ENCODE assay signal across 27 cellular contexts in genomic region chr6:19713984-19714383, GRCh38.
"Had no signal": no experiment of that assay in that cellular context is flagged by ENCODE, and none has a peak within 500 bp of the region (broad histone marks: within the 10 kb centered on the region; RNA-seq: fewer than 3 reads in every experiment).

No MANE protein-coding gene starts in this region.

- H3K9me3 Mint-ChIP-seq: activated B cell treated with CpG ODN at 0.5 μM for 24 hours; natural killer cell; stimulated activated effector memory CD8-positive, alpha-beta T cell treated with anti-CD3 and anti-CD28 coated beads, Interleukin-12 subunit alpha, Interleukin-12 subunit beta, amount 100 ng/mL, for 72 hours; stimulated activated naive CD8-positive, alpha-beta T cell treated with anti-CD3 and anti-CD28 coated beads, Interleukin-15, Interleukin-2, amounts not matched to agents 100 ng/mL and 50 ng/mL, for 24 hours; type B pancreatic cell had no signal

- DNase-seq: activated B cell treated with CpG ODN at 0.5 μM for 24 hours; activated CD8-positive, alpha-beta memory T cell treated with anti-CD3 and anti-CD28 coated beads, Interleukin-2, amount 10 ng/mL, durations not matched to agents 7 days and 5 days; activated CD8-positive, alpha-beta T cell treated with anti-CD3 and anti-CD28 coated beads, Interleukin-2, amount 10 ng/mL, durations not matched to agents 7 days and 5 days; activated naive CD4-positive, alpha-beta T cell; activated T-cell treated with anti-CD3 and anti-CD28 coated beads, Interleukin-2, amount 50 U/mL, for 48 hours; cerebellar nuclear complex; colonic mucosa; effector CD8-positive, alpha-beta T cell; gastrocnemius medialis; glutamatergic neuron; islet precursor cell; left ventricle myocardium inferior; natural killer cell; ovary; sigmoid colon; small intestine; stimulated activated CD4-positive, alpha-beta T cell treated with anti-CD3 and anti-CD28 coated beads, Interleukin-4, amount 100 ng/mL, for 24 hours; uterus had no signal

- H3K4me1 Mint-ChIP-seq: activated B cell treated with CpG ODN at 0.5 μM for 24 hours; activated CD8-positive, alpha-beta memory T cell treated with anti-CD3 and anti-CD28 coated beads, Interleukin-2, amount 10 ng/mL, durations not matched to agents 7 days and 5 days; natural killer cell; stimulated activated effector memory CD8-positive, alpha-beta T cell treated with anti-CD3 and anti-CD28 coated beads, Interleukin-12 subunit alpha, Interleukin-12 subunit beta, amount 100 ng/mL, for 72 hours had no signal

- H3K36me3 ChIP-seq: cardiac muscle cell, colonic mucosa, gastrocnemius medialis, left ventricle myocardium inferior, neutrophil, ovary, sigmoid colon, thoracic aorta, uterus had no signal

- H3K4me3 Mint-ChIP-seq: activated B cell treated with CpG ODN at 0.5 μM for 24 hours; activated CD8-positive, alpha-beta memory T cell treated with anti-CD3 and anti-CD28 coated beads, Interleukin-2, amount 10 ng/mL, durations not matched to agents 7 days and 5 days; activated CD8-positive, alpha-beta T cell treated with anti-CD3 and anti-CD28 coated beads, Interleukin-2, amount 10 ng/mL, durations not matched to agents 7 days and 5 days; natural killer cell; stimulated activated effector memory CD8-positive, alpha-beta T cell treated with anti-CD3 and anti-CD28 coated beads, Interleukin-12 subunit alpha, Interleukin-12 subunit beta, amount 100 ng/mL, for 72 hours; stimulated activated naive CD8-positive, alpha-beta T cell treated with anti-CD3 and anti-CD28 coated beads, Interleukin-15, Interleukin-2, amounts not matched to agents 100 ng/mL and 50 ng/mL, for 24 hours; type B pancreatic cell had no signal

- H3K36me3 Mint-ChIP-seq: activated CD8-positive, alpha-beta memory T cell treated with anti-CD3 and anti-CD28 coated beads, Interleukin-2, amount 10 ng/mL, durations not matched to agents 7 days and 5 days; activated naive CD4-positive, alpha-beta T cell treated with anti-CD3 and anti-CD28 coated beads, Interleukin-2, amount 50 U/mL, for 72 hours; natural killer cell; stimulated activated effector memory CD8-positive, alpha-beta T cell treated with anti-CD3 and anti-CD28 coated beads, Interleukin-12 subunit alpha, Interleukin-12 subunit beta, amount 100 ng/mL, for 72 hours; type B pancreatic cell had no signal

- H3K27ac Mint-ChIP-seq: activated B cell treated with CpG ODN at 0.5 μM for 24 hours; activated CD8-positive, alpha-beta memory T cell treated with anti-CD3 and anti-CD28 coated beads, Interleukin-2, amount 10 ng/mL, durations not matched to agents 7 days and 5 days; activated CD8-positive, alpha-beta T cell treated with anti-CD3 and anti-CD28 coated beads, Interleukin-2, amount 10 ng/mL, durations not matched to agents 7 days and 5 days; activated naive CD4-positive, alpha-beta T cell treated with anti-CD3 and anti-CD28 coated beads, Interleukin-2, amount 50 U/mL, for 72 hours; natural killer cell; stimulated activated effector memory CD8-positive, alpha-beta T cell treated with anti-CD3 and anti-CD28 coated beads, Interleukin-12 subunit alpha, Interleukin-12 subunit beta, amount 100 ng/mL, for 72 hours; stimulated activated naive CD8-positive, alpha-beta T cell treated with anti-CD3 and anti-CD28 coated beads, Interleukin-15, Interleukin-2, amounts not matched to agents 100 ng/mL and 50 ng/mL, for 24 hours; type B pancreatic cell had no signal

- H3K9me3 ChIP-seq: colonic mucosa, gastrocnemius medialis, left ventricle myocardium inferior, neutrophil, ovary, sigmoid colon, thoracic aorta, uterus had no signal

- H3K27ac ChIP-seq: cardiac muscle cell, colonic mucosa, gastrocnemius medialis, left ventricle myocardium inferior, neutrophil, ovary, sigmoid colon, thoracic aorta, uterus had no signal

- H3K4me1 ChIP-seq: colonic mucosa, gastrocnemius medialis, left ventricle myocardium inferior, sigmoid colon, uterus had no signal

- H3K4me3 ChIP-seq: cardiac muscle cell, colonic mucosa, gastrocnemius medialis, left ventricle myocardium inferior, lung, ovary, sigmoid colon, thoracic aorta, uterus had no signal

- ATAC-seq: activated CD8-positive, alpha-beta memory T cell treated with anti-CD3 and anti-CD28 coated beads, Interleukin-2, amount 10 ng/mL, durations not matched to agents 7 days and 5 days; activated CD8-positive, alpha-beta T cell treated with anti-CD3 and anti-CD28 coated beads, Interleukin-2, amount 10 ng/mL, durations not matched to agents 7 days and 5 days; activated naive CD4-positive, alpha-beta T cell treated with anti-CD3 and anti-CD28 coated beads, Interleukin-2, amount 50 U/mL, for 72 hours; gastrocnemius medialis; natural killer cell; stimulated activated effector memory CD8-positive, alpha-beta T cell treated with anti-CD3 and anti-CD28 coated beads, Interleukin-12 subunit alpha, Interleukin-12 subunit beta, amount 100 ng/mL, for 72 hours had no signal

- H3K27me3 ChIP-seq: cardiac muscle cell, colonic mucosa, gastrocnemius medialis, neutrophil, ovary, sigmoid colon, uterus had no signal

- H3K27me3 Mint-ChIP-seq: activated B cell treated with CpG ODN at 0.5 μM for 24 hours; activated CD8-positive, alpha-beta memory T cell treated with anti-CD3 and anti-CD28 coated beads, Interleukin-2, amount 10 ng/mL, durations not matched to agents 7 days and 5 days; progenitor cell of endocrine pancreas; stimulated activated naive CD8-positive, alpha-beta T cell treated with anti-CD3 and anti-CD28 coated beads, Interleukin-15, Interleukin-2, amounts not matched to agents 100 ng/mL and 50 ng/mL, for 24 hours; type B pancreatic cell had no signal
